1 cellular context compared by ENCODE assay signal in the genomic region with DNA sequence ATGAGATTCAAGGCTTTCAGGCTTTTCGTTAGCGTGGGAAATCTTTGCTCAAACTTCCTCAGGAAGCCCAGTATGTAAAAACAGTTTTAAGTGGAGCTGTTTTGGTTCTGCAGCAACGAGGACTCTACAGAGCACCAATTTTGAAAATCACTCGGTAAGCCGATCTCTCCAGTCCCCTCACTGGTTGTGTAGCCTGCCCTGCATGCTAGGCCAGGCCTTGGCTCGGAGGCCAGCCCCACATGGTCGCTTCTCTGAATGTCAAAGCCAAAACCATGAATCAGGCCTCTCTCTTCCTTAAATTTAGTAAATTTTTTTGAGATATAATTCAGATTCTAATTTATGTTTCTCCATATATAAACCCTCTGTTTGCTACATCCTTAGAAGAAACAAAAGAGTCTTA.
TF ChIP-seq lines count a peak whose summit lies in the region.

No MANE protein-coding gene starts in this region.

TF ChIP-seq in GM23338, 12 proteins besides CTCF, POLR2A, EP300 and RAD21 (continued from another document):
- TF ChIP-seq, protein P1, sequence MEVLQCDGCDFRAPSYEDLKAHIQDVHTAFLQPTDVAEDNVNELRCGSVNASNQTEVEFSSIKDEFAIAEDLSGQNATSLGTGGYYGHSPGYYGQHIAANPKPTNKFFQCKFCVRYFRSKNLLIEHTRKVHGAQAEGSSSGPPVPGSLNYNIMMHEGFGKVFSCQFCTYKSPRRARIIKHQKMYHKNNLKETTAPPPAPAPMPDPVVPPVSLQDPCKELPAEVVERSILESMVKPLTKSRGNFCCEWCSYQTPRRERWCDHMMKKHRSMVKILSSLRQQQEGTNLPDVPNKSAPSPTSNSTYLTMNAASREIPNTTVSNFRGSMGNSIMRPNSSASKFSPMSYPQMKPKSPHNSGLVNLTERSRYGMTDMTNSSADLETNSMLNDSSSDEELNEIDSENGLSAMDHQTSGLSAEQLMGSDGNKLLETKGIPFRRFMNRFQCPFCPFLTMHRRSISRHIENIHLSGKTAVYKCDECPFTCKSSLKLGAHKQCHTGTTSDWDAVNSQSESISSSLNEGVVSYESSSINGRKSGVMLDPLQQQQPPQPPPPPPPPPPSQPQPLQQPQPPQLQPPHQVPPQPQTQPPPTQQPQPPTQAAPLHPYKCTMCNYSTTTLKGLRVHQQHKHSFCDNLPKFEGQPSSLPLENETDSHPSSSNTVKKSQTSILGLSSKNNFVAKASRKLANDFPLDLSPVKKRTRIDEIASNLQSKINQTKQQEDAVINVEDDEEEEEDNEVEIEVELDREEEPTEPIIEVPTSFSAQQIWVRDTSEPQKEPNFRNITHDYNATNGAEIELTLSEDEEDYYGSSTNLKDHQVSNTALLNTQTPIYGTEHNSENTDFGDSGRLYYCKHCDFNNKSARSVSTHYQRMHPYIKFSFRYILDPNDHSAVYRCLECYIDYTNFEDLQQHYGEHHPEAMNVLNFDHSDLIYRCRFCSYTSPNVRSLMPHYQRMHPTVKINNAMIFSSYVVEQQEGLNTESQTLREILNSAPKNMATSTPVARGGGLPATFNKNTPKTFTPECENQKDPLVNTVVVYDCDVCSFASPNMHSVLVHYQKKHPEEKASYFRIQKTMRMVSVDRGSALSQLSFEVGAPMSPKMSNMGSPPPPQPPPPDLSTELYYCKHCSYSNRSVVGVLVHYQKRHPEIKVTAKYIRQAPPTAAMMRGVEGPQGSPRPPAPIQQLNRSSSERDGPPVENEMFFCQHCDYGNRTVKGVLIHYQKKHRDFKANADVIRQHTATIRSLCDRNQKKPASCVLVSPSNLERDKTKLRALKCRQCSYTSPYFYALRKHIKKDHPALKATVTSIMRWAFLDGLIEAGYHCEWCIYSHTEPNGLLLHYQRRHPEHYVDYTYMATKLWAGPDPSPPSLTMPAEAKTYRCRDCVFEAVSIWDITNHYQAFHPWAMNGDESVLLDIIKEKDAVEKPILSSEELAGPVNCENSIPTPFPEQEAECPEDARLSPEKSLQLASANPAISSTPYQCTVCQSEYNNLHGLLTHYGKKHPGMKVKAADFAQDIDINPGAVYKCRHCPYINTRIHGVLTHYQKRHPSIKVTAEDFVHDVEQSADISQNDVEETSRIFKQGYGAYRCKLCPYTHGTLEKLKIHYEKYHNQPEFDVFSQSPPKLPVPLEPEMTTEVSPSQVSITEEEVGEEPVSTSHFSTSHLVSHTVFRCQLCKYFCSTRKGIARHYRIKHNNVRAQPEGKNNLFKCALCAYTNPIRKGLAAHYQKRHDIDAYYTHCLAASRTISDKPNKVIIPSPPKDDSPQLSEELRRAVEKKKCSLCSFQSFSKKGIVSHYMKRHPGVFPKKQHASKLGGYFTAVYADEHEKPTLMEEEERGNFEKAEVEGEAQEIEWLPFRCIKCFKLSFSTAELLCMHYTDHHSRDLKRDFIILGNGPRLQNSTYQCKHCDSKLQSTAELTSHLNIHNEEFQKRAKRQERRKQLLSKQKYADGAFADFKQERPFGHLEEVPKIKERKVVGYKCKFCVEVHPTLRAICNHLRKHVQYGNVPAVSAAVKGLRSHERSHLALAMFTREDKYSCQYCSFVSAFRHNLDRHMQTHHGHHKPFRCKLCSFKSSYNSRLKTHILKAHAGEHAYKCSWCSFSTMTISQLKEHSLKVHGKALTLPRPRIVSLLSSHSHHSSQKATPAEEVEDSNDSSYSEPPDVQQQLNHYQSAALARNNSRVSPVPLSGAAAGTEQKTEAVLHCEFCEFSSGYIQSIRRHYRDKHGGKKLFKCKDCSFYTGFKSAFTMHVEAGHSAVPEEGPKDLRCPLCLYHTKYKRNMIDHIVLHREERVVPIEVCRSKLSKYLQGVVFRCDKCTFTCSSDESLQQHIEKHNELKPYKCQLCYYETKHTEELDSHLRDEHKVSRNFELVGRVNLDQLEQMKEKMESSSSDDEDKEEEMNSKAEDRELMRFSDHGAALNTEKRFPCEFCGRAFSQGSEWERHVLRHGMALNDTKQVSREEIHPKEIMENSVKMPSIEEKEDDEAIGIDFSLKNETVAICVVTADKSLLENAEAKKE (CRISPR knock-in tag; IDR thresholded peaks at IDR 0.05): no peak
- no peak for TF ChIP-seq EZH2 (IDR thresholded peaks at IDR 0.05; ENCODE audit: low read depth, unreplicated experiment)
- no peak for TF ChIP-seq STAT1 (IDR thresholded peaks at IDR 0.05; ENCODE audit: unreplicated experiment)
- no peak for TF ChIP-seq EZH2phosphoT487 (IDR thresholded peaks at IDR 0.05; ENCODE audit: unreplicated experiment)
- TF ChIP-seq, protein P2, sequence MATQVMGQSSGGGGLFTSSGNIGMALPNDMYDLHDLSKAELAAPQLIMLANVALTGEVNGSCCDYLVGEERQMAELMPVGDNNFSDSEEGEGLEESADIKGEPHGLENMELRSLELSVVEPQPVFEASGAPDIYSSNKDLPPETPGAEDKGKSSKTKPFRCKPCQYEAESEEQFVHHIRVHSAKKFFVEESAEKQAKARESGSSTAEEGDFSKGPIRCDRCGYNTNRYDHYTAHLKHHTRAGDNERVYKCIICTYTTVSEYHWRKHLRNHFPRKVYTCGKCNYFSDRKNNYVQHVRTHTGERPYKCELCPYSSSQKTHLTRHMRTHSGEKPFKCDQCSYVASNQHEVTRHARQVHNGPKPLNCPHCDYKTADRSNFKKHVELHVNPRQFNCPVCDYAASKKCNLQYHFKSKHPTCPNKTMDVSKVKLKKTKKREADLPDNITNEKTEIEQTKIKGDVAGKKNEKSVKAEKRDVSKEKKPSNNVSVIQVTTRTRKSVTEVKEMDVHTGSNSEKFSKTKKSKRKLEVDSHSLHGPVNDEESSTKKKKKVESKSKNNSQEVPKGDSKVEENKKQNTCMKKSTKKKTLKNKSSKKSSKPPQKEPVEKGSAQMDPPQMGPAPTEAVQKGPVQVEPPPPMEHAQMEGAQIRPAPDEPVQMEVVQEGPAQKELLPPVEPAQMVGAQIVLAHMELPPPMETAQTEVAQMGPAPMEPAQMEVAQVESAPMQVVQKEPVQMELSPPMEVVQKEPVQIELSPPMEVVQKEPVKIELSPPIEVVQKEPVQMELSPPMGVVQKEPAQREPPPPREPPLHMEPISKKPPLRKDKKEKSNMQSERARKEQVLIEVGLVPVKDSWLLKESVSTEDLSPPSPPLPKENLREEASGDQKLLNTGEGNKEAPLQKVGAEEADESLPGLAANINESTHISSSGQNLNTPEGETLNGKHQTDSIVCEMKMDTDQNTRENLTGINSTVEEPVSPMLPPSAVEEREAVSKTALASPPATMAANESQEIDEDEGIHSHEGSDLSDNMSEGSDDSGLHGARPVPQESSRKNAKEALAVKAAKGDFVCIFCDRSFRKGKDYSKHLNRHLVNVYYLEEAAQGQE (IDR thresholded peaks at IDR 0.05; ENCODE audit: unreplicated experiment): no peak
- TF ChIP-seq CREB1 (CRISPR knock-in tag; IDR thresholded peaks at IDR 0.05; ENCODE audit: low read depth): no peak
- TF ChIP-seq, protein P3, sequence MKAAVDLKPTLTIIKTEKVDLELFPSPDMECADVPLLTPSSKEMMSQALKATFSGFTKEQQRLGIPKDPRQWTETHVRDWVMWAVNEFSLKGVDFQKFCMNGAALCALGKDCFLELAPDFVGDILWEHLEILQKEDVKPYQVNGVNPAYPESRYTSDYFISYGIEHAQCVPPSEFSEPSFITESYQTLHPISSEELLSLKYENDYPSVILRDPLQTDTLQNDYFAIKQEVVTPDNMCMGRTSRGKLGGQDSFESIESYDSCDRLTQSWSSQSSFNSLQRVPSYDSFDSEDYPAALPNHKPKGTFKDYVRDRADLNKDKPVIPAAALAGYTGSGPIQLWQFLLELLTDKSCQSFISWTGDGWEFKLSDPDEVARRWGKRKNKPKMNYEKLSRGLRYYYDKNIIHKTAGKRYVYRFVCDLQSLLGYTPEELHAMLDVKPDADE (IDR thresholded peaks at IDR 0.05): no peak
